Comparison of ENCODE assay signal across 8 cellular contexts in genomic region chrX:72100824-72101351, GRCh38. TPM values are rescaled to one million over a fixed set of nuclear protein-coding genes. Genes with fewer than 3 reads are reported as not detected.
DNase-seq lines count a peak whose midpoint lies in the region; ATAC-seq and TF ChIP-seq lines count a peak whose summit lies in the region.

No MANE protein-coding gene starts in this region.

- TF ChIP-seq CTCF in osteoblast (IDR thresholded peaks at IDR 0.05; ENCODE audit: extremely low read depth, low read depth, low read length) (no peak), ascending aorta (IDR thresholded peaks at IDR 0.05) (no peak)

- no peak overlapping the region for H2AFZ ChIP-seq in osteoblast (ENCODE audit: low read length)

- ATAC-seq in GM18499 (IDR thresholded peaks at IDR 0.05; ENCODE audit: insufficient read depth, unreplicated experiment) (peak; percentile 78), HG02678 (IDR thresholded peaks at IDR 0.05; ENCODE audit: unreplicated experiment) (peak; percentile 82)

- H3K36me3 ChIP-seq in osteoblast (ENCODE audit: insufficient read depth, low read length) (no peaks in the 10 kb centered on the region), ascending aorta (no peaks in the 10 kb centered on the region)

- no peaks in the 10 kb centered on the region for H3K79me2 ChIP-seq in osteoblast (ENCODE audit: insufficient read depth, low read length)

- no peak overlapping the region for H3K4me2 ChIP-seq in osteoblast (ENCODE audit: insufficient read depth, low read length)

- H3K27ac ChIP-seq in osteoblast (ENCODE audit: low read depth, low read length) = no peak overlapping the region
- no peak overlapping the region for H3K27ac ChIP-seq in ascending aorta

- no peak overlapping the region for H3K4me3 ChIP-seq in osteoblast (ENCODE audit: insufficient read depth, low read length)
- no peak overlapping the region for H3K4me3 ChIP-seq in ascending aorta

- H3K27me3 ChIP-seq in osteoblast (ENCODE audit: insufficient read depth, low read length) (peaks cover 54% of the 10 kb centered on the region), ascending aorta (no peaks in the 10 kb centered on the region)

- peaks cover 7% of the 10 kb centered on the region for H4K20me1 ChIP-seq in osteoblast (ENCODE audit: insufficient read depth, low read length)

- no peaks in the 10 kb centered on the region for H3K9me3 ChIP-seq in osteoblast (ENCODE audit: low read depth, low read length)
- H3K9me3 ChIP-seq in ascending aorta = no peaks in the 10 kb centered on the region

- intact Hi-C loops in ascending aorta (cut with DNase I) = no loop called here

- H3K4me1 ChIP-seq in osteoblast (ENCODE audit: insufficient read depth, low read length) (no peaks in the 10 kb centered on the region), ascending aorta (no peaks in the 10 kb centered on the region)

- DNase-seq in OCI-M1 (lab: John Stamatoyannopoulos, UW) = peak; percentile 94
- DNase-seq in activated effector memory CD4-positive, alpha-beta T cell treated with anti-CD3 and anti-CD28 coated beads, Interleukin-2, amount 50 U/mL, for 16 hours = peak; percentile 85
- peak; percentile 8 to 48 for DNase-seq in stimulated activated CD4-positive, alpha-beta T cell treated with anti-CD3 and anti-CD28 coated beads, Interleukin-12 subunit alpha, Interleukin-12 subunit beta, amount 100 ng/mL, for 24 hours (ENCODE audit: low read depth in 2 of 2)
- no peak for DNase-seq in HPDE6-E6E7 (ENCODE audit: extremely low spot score)
- DNase-seq in osteoblast (ENCODE audit: insufficient read length, low spot score, missing footprints) = no peak
- DNase-seq in ascending aorta (ENCODE audit: low spot score in 2 of 2) = no peak

RNA-seq across cellular contexts. Expression of gene RTL5, which starts 30.8 kb away (rescaled TPM):
- total RNA-seq in osteoblast (2.1 and 2.2 TPM in 2 replicates), ascending aorta (17.1 TPM)

Comparison
In these comparisons a context has a peak if more than half of its experiments do, and no peak if none do; other contexts are left out.
1. DNase-seq: peak in OCI-M1 (single experiment), activated effector memory CD4-positive, alpha-beta T cell treated with anti-CD3 and anti-CD28 coated beads, Interleukin-2, amount 50 U/mL, for 16 hours (single experiment) and stimulated activated CD4-positive, alpha-beta T cell treated with anti-CD3 and anti-CD28 coated beads, Interleukin-12 subunit alpha, Interleukin-12 subunit beta, amount 100 ng/mL, for 24 hours (2 of 2); none in HPDE6-E6E7 (single experiment), osteoblast (single experiment) and ascending aorta (0 of 2).